ENCODE assay signal across 26 cellular contexts in genomic region chr11:1057806-1058205, GRCh38. TPM values are rescaled to one million over a fixed set of nuclear protein-coding genes. Genes with fewer than 3 reads are reported as not detected.
"Had no signal": no experiment of that assay in that cellular context is flagged by ENCODE, and none has a peak within 500 bp of the region (broad histone marks: within the 10 kb centered on the region; RNA-seq: fewer than 3 reads in every experiment).

No MANE protein-coding gene starts in this region.

- H3K27ac ChIP-seq: adrenal gland, RWPE1 had no signal

- DNase-seq: activated CD4-positive, alpha-beta T cell treated with anti-CD3 and anti-CD28 coated beads, Interleukin-2, amount 10 ng/mL, durations not matched to agents 7 days and 5 days; activated CD4-positive, CD25-positive, alpha-beta regulatory T cell treated with anti-CD3 and anti-CD28 coated beads, Interleukin-2, amount 50 U/mL, for 72 hours; activated CD8-positive, alpha-beta memory T cell treated with anti-CD3 and anti-CD28 coated beads, Interleukin-2, amount 50 U/mL, for 4 hours; activated CD8-positive, alpha-beta T cell treated with anti-CD3 and anti-CD28 coated beads for 36 hours; activated naive CD4-positive, alpha-beta T cell treated with anti-CD3 and anti-CD28 coated beads, Interleukin-2, amount 50 U/mL, for 16 hours; activated naive CD8-positive, alpha-beta T cell treated with anti-CD3 and anti-CD28 coated beads, Interleukin-2, amount 10 ng/mL, durations not matched to agents 7 days and 5 days; activated T-cell treated with anti-CD3 and anti-CD28 coated beads, Interleukin-2, amount 50 U/mL, for 72 hours; anterior cingulate cortex; central memory CD4-positive, alpha-beta T cell; KG1; NCI-H1092; NCI-H1417; NCI-H1930; NCI-H2171; NCI-H2227 treated with DMSO at 0.1 percent for 48 hours; NCI-H526; NCI-H82; SHP77 treated with DMSO at 0.1 percent for 48 hours had no signal

- ATAC-seq: activated CD8-positive, alpha-beta T cell treated with anti-CD3 and anti-CD28 coated beads for 36 hours; activated T-cell treated with anti-CD3 and anti-CD28 coated beads, Interleukin-2, amount 50 U/mL, for 72 hours; Panc1 had no signal

- H3K36me3 ChIP-seq: adrenal gland had no signal

- H3K4me3 ChIP-seq: adrenal gland had no signal

- H3K9me3 ChIP-seq: adrenal gland had no signal

- H3K4me1 ChIP-seq: adrenal gland had no signal

RNA-seq across cellular contexts. Expression of gene MUC2, which starts 16.9 kb away (rescaled TPM):
- total RNA-seq: activated CD4-positive, alpha-beta T cell treated with anti-CD3 and anti-CD28 coated beads, Interleukin-2, amount 10 ng/mL, durations not matched to agents 7 days and 5 days; activated CD8-positive, alpha-beta T cell treated with anti-CD3 and anti-CD28 coated beads for 36 hours; activated naive CD8-positive, alpha-beta T cell treated with anti-CD3 and anti-CD28 coated beads, Interleukin-2, amount 10 ng/mL, durations not matched to agents 7 days and 5 days; activated T-cell treated with anti-CD3 and anti-CD28 coated beads, Interleukin-2, amount 50 U/mL, for 72 hours; LHCN-M2; M059J; NCI-H460; OCI-LY7; SK-MEL-5 had no signal

RNA-seq across cellular contexts. Expression of gene MUC6, which starts 21.3 kb away (rescaled TPM):
- total RNA-seq: activated CD4-positive, alpha-beta T cell treated with anti-CD3 and anti-CD28 coated beads, Interleukin-2, amount 10 ng/mL, durations not matched to agents 7 days and 5 days; activated CD8-positive, alpha-beta T cell treated with anti-CD3 and anti-CD28 coated beads for 36 hours; activated naive CD8-positive, alpha-beta T cell treated with anti-CD3 and anti-CD28 coated beads, Interleukin-2, amount 10 ng/mL, durations not matched to agents 7 days and 5 days; activated T-cell treated with anti-CD3 and anti-CD28 coated beads, Interleukin-2, amount 50 U/mL, for 72 hours; LHCN-M2; M059J; NCI-H460; OCI-LY7; SK-MEL-5 had no signal
